In genomic region chr15:88448991-88449461, GRCh38 we compare ENCODE assay signal across 23 cellular contexts.
"Had no signal": no experiment of that assay in that cellular context is flagged by ENCODE, and none has a peak within 500 bp of the region (broad histone marks: within the 10 kb centered on the region; RNA-seq: fewer than 3 reads in every experiment).

No MANE protein-coding gene starts in this region.

- H3K27ac ChIP-seq: gastrocnemius medialis, hepatocyte, right atrium auricular region, suprapubic skin, tibial artery had no signal

- H3K27me3 ChIP-seq: dorsolateral prefrontal cortex, gastrocnemius medialis, hepatocyte, right atrium auricular region had no signal

- H3K4me3 ChIP-seq: dorsolateral prefrontal cortex, gastrocnemius medialis, hepatocyte, right atrium auricular region, smooth muscle cell, suprapubic skin, tibial artery had no signal

- DNase-seq: activated CD4-positive, alpha-beta memory T cell treated with anti-CD3 and anti-CD28 coated beads, Interleukin-2, amount 10 ng/mL, durations not matched to agents 7 days and 5 days; activated CD4-positive, alpha-beta T cell treated with anti-CD3 and anti-CD28 coated beads for 1 hour; activated CD4-positive, alpha-beta T cell treated with anti-CD3 and anti-CD28 coated beads, Interleukin-2, amount 10 ng/mL, durations not matched to agents 7 days and 5 days; activated naive CD8-positive, alpha-beta T cell treated with anti-CD3 and anti-CD28 coated beads, Interleukin-2, amount 50 U/mL, for 24 hours; activated T-cell treated with anti-CD3 and anti-CD28 coated beads, Interleukin-2, amount 50 U/mL, for 48 hours; amygdala; effector memory CD4-positive, alpha-beta T cell; gastrocnemius medialis; left cardiac atrium; naive B cell; nephron progenitor cell; stimulated activated CD4-positive, alpha-beta T cell treated with anti-CD3 and anti-CD28 coated beads, Interleukin-1b, Interleukin-23, amount 100 ng/mL, for 48 hours; stimulated activated CD4-positive, alpha-beta T cell treated with anti-CD3 and anti-CD28 coated beads, Interleukin-4, amount 100 ng/mL, for 4 hours; stimulated activated CD8-positive, alpha-beta memory T cell treated with anti-CD3 and anti-CD28 coated beads, Interleukin-4, amount 100 ng/mL, for 48 hours; stimulated activated naive B cell treated with anti-CD40 and anti-IgM and Interleukin-4, amounts not matched to agents 10 μg/mL and 1 μg/mL and 100 μg/mL, for 72 hours; T1000; tibial artery had no signal

- ATAC-seq: activated naive CD8-positive, alpha-beta T cell treated with anti-CD3 and anti-CD28 coated beads, Interleukin-2, amount 50 U/mL, for 24 hours; gastrocnemius medialis; left cardiac atrium; stimulated activated naive B cell treated with anti-CD40 and anti-IgM and Interleukin-4, amounts not matched to agents 10 μg/mL and 1 μg/mL and 100 μg/mL, for 72 hours; WTC11 had no signal

- H3K9me3 ChIP-seq: gastrocnemius medialis, suprapubic skin, tibial artery had no signal

- H3K4me1 ChIP-seq: gastrocnemius medialis, right atrium auricular region, suprapubic skin, tibial artery had no signal

- H3K36me3 ChIP-seq: gastrocnemius medialis, right atrium auricular region, suprapubic skin, tibial artery had no signal
